Comparison of ENCODE assay signal across 8 cellular contexts in the genomic region with DNA sequence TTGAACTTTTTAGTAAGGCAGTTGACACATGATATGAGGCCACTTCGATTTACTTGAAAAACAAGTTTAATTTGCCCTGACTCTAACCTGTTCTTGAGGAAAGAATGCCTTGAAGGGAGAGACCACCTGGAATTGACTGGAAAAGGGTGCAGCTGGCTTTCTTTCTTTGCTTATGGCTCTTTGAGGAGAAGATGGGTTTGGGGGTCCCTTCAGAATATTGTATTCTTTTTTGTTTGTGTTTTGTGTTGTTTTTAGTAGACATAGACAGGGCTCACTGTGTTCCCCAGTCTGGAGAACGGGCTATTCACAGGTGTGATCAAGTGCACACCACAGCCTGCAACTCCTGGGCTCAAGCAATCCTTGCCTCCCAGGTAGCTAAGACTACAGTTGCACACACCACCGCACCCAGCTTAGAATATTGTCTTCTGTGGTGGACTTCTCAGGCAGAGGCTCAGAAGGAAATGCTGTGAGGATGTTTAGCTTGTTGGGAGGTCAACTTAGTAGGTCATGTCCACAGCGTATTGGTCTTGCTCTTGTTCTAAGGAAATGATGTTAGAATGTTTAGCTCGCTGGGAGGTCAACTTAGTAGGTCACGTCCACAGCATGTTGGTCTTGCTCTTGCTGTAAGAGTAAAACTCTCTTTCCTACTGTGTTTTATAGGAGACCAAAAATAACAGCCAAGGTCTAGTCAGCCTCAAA. TPM values are rescaled to one million over a fixed set of nuclear protein-coding genes. Genes with fewer than 3 reads are reported as not detected.
DNase-seq lines count a peak whose midpoint lies in the region; ATAC-seq and TF ChIP-seq lines count a peak whose summit lies in the region.

No MANE protein-coding gene starts in this region.

- intact Hi-C loops in activated naive CD4-positive, alpha-beta T cell treated with anti-CD3 and anti-CD28 coated beads for 36 hours (cut with micrococcal nuclease), result loop anchor here (10.0 kb wide), 2 partner anchors 811 to 1111 kb away; partner anchors contain the start of genes BCL2L2 and PPP1R3E
- intact Hi-C loops in lower lobe of right lung (cut with DNase I), result no loop called here
- intact Hi-C loops in thyroid gland (cut with DNase I), result no loop called here

- no peaks in the 10 kb centered on the region for H3K27me3 ChIP-seq in lower lobe of right lung (ENCODE audit: low read depth)
- no peaks in the 10 kb centered on the region for H3K27me3 ChIP-seq in thyroid gland

- no peak for DNase-seq in activated naive CD4-positive, alpha-beta T cell treated with anti-CD3 and anti-CD28 coated beads for 36 hours
- DNase-seq in activated naive CD4-positive, alpha-beta T cell (lab: John Stamatoyannopoulos, UW), result no peak
- DNase-seq in lower lobe of right lung, result no peak
- DNase-seq in thyroid gland, result no peak
- no peak for DNase-seq in medulla oblongata (ENCODE audit: extremely low spot score)
- DNase-seq in T-helper 9 cell, result no peak

- H3K9me3 ChIP-seq in lower lobe of right lung (no peaks in the 10 kb centered on the region), thyroid gland (no peaks in the 10 kb centered on the region)

- TF ChIP-seq CTCF in lower lobe of right lung (IDR thresholded peaks at IDR 0.05) (no peak), thyroid gland (IDR thresholded peaks at IDR 0.05) (no peak)

- H3K27me3 Mint-ChIP-seq in activated naive CD4-positive, alpha-beta T cell treated with anti-CD3 and anti-CD28 coated beads for 36 hours (ENCODE audit: low read depth), result no peaks in the 10 kb centered on the region

- CTCF ChIA-PET in activated naive CD4-positive, alpha-beta T cell treated with anti-CD3 and anti-CD28 coated beads for 36 hours (lab: Charles Lee), result interaction anchor here (1.0 to 4.1 kb wide), 4 partner anchors 11 to 58 kb away, joined by 3 to 20 read pairs (median 10); partner anchors contain the start of gene IRF9

- H3K36me3 ChIP-seq in lower lobe of right lung (peaks cover 48% of the 10 kb centered on the region), thyroid gland (peaks cover 31 to 38% of the 10 kb centered on the region in 2 donors)

- H3K27ac Mint-ChIP-seq in activated naive CD4-positive, alpha-beta T cell treated with anti-CD3 and anti-CD28 coated beads for 36 hours, result peak overlapping the region; percentile 100

- peaks cover 36% of the 10 kb centered on the region for H3K36me3 Mint-ChIP-seq in activated naive CD4-positive, alpha-beta T cell treated with anti-CD3 and anti-CD28 coated beads for 36 hours (ENCODE audit: low read depth)

- H3K4me1 ChIP-seq in lower lobe of right lung, result peaks cover 23% of the 10 kb centered on the region
- H3K4me1 ChIP-seq in thyroid gland, result peaks cover 13 to 14% of the 10 kb centered on the region in 2 donors

- H3K4me3 Mint-ChIP-seq in activated naive CD4-positive, alpha-beta T cell treated with anti-CD3 and anti-CD28 coated beads for 36 hours, result peak overlapping the region; percentile 99

- H3K4me3 ChIP-seq in lower lobe of right lung (peak overlapping the region; percentile 77), thyroid gland (replicated peaks in 1 of 3) (peak overlapping the region in 2 of 3 donors; percentile 60 to 63)

- no peaks in the 10 kb centered on the region for H3K9me3 Mint-ChIP-seq in activated naive CD4-positive, alpha-beta T cell treated with anti-CD3 and anti-CD28 coated beads for 36 hours

- peak overlapping the region; percentile 4 for H3K27ac ChIP-seq in angular gyrus (ENCODE audit: low read depth, low read length)
- H3K27ac ChIP-seq in lower lobe of right lung, result no peak overlapping the region
- no peak overlapping the region for H3K27ac ChIP-seq in thyroid gland

- ATAC-seq in lower lobe of right lung (no peak), GM19397 (IDR thresholded peaks at IDR 0.05; ENCODE audit: unreplicated experiment) (no peak)

- H3K4me1 Mint-ChIP-seq in activated naive CD4-positive, alpha-beta T cell treated with anti-CD3 and anti-CD28 coated beads for 36 hours (ENCODE audit: low read depth), result peaks cover 18% of the 10 kb centered on the region

- 58 to 76% methylated on average over 6 of the region's 6 CpGs for WGBS in thyroid gland, 2 donors

- no peak for TF ChIP-seq POLR2A in thyroid gland (IDR thresholded peaks at IDR 0.05)

RNA-seq across cellular contexts. Expression of gene NRL, which starts 1.5 kb away (rescaled TPM):
- 1 to 10 TPM; 1.7 to 1.9 TPM for total RNA-seq in activated naive CD4-positive, alpha-beta T cell treated with anti-CD3 and anti-CD28 coated beads for 36 hours
- total RNA-seq in lower lobe of right lung, result 2.0 TPM
- total RNA-seq in thyroid gland, result 10 to 100 TPM in 2 of 4 donors, 1 to 10 TPM in 2; 2.1 to 11.7 (median 8.4) TPM

RNA-seq across cellular contexts. Expression of gene DCAF11, which starts 1.7 kb away (rescaled TPM):
- total RNA-seq in activated naive CD4-positive, alpha-beta T cell treated with anti-CD3 and anti-CD28 coated beads for 36 hours, result 10 to 100 TPM; 79.4 to 84.0 TPM
- 64.9 TPM for total RNA-seq in lower lobe of right lung
- 100 to 1,000 TPM in 3 of 4 donors, 10 to 100 TPM in 1; 90.6 to 155 (median 132) TPM for total RNA-seq in thyroid gland

RNA-seq across cellular contexts. Expression of gene FITM1, which starts 14.2 kb away (rescaled TPM):
- under 1 TPM; 0.19 to 0.30 TPM for total RNA-seq in activated naive CD4-positive, alpha-beta T cell treated with anti-CD3 and anti-CD28 coated beads for 36 hours
- total RNA-seq in lower lobe of right lung, result 0.97 TPM
- total RNA-seq in thyroid gland, result 1 to 10 TPM in 2 of 4 donors, under 1 TPM in 1, not detected in 1; 0.63 to 3.5 (median 2.7) TPM

RNA-seq across cellular contexts. Expression of gene PSME1, which starts 19.7 kb away (rescaled TPM):
- total RNA-seq in activated naive CD4-positive, alpha-beta T cell treated with anti-CD3 and anti-CD28 coated beads for 36 hours, result 100 to 1,000 TPM; 406 to 416 TPM
- 198 TPM for total RNA-seq in lower lobe of right lung
- total RNA-seq in thyroid gland, result 100 to 1,000 TPM; 117 to 193 (median 186) TPM

RNA-seq across cellular contexts. Expression of gene PCK2, which starts 22.1 kb away (rescaled TPM):
- total RNA-seq in activated naive CD4-positive, alpha-beta T cell treated with anti-CD3 and anti-CD28 coated beads for 36 hours, result 100 to 1,000 TPM; 117 TPM
- total RNA-seq in lower lobe of right lung, result 42.8 TPM
- total RNA-seq in thyroid gland, result 10 to 100 TPM; 29.8 to 47.4 (median 39.3) TPM
